10 cellular contexts compared by ENCODE assay signal in the genomic region with DNA sequence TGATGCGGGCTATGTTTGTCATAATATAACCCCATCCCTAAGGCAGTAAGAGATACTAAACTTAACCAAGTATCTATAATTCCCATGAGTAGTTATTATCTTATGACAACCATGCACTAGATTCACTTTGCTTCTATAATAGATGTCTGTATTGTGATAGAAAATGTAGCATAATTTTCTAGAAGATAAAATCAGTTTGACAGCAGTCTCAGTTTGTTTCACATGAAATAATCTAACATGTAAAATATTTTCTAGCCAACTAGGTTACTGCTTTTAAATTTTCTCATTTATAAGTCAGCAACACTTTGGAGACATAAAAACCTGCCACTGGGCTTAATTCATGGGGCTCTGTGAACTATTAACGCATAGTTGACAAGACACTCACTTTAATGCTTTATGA.
"Had no signal": no experiment of that assay in that cellular context is flagged by ENCODE, and none has a peak within 500 bp of the region (broad histone marks: within the 10 kb centered on the region; RNA-seq: fewer than 3 reads in every experiment).

No MANE protein-coding gene starts in this region.

- H3K9me3 ChIP-seq: HAP-1 had no signal

- H3K4me1 ChIP-seq: HAP-1 had no signal

- H3K9ac ChIP-seq: GM23248 had no signal

- H2AFZ ChIP-seq: GM23248 had no signal

- H3K36me3 ChIP-seq: HAP-1 had no signal

- DNase-seq: GM23248, GOT3, H7, HFFc6, IMR-90 had no signal

- FAIRE-seq: HepG2 had no signal

- ATAC-seq: HCT116, HepG2 had no signal

- H3K4me3 ChIP-seq: GM23248, HAP-1, K562 had no signal

- H3K27ac ChIP-seq: GM23248, HL-60 had no signal
